ENCODE assay signal across 1 cellular context in the genomic region with DNA sequence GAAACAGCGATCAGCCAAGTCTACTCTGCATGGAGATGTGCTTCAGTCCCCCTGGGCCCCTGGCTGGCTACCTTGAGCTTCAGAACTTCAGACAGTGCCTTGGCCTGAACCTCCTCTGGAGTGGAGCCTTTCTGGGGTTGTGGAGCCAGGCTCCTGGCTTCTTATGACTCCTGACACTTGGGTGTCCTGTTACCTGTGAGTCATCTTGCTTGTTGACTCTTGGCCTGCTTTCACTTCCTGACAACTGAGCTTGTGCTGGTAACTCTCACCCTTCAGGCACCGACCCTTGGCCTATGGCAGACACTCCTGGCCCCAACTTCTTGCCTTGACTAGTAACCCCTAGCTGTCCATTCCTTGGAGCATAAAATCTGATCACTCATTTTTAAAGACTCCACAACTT.
A peak's percentile ranks its signal among the peaks of the same experiment; 100 is the strongest.
TF ChIP-seq lines count a peak whose summit lies in the region.

No MANE protein-coding gene starts in this region.

TF ChIP-seq in HCT116, 20 proteins besides CTCF, POLR2A, EP300 and RAD21 (continued from another document):
- TF ChIP-seq YY1 (IDR thresholded peaks at IDR 0.05; ENCODE audit: extremely low read depth, insufficient replicate concordance, low read depth, low read length) (peak; percentile 42), JUND (IDR thresholded peaks at IDR 0.05) (peak; percentile 87), SRF (IDR thresholded peaks at IDR 0.05; ENCODE audit: low read depth) (no peak), ZFX (IDR thresholded peaks at IDR 0.05) (no peak), FOSL1 (IDR thresholded peaks at IDR 0.05; ENCODE audit: low read depth) (peak; percentile 84), ELF1 (IDR thresholded peaks at IDR 0.05; ENCODE audit: borderline replicate concordance, low read depth) (no peak), SP1 (IDR thresholded peaks at IDR 0.05; ENCODE audit: low read depth) (peak; percentile 81)
TF ChIP-seq in HCT116: peak in this region for 6.
